Comparison of ENCODE assay signal across 8 cellular contexts in genomic region chr21:41170442-41170841, GRCh38. TPM values are rescaled to one million over a fixed set of nuclear protein-coding genes. Genes with fewer than 3 reads are reported as not detected.
DNase-seq lines count a peak whose midpoint lies in the region; ATAC-seq and TF ChIP-seq lines count a peak whose summit lies in the region.

No MANE protein-coding gene starts in this region.

- no peaks in the 10 kb centered on the region for H3K36me3 ChIP-seq in hepatocyte (replicated peaks; ENCODE audit: insufficient read depth, low read depth)
- H3K36me3 ChIP-seq in thoracic aorta: peaks cover 6% of the 10 kb centered on the region

- no peaks in the 10 kb centered on the region for H3K9me2 ChIP-seq in hepatocyte (replicated peaks; ENCODE audit: insufficient read depth)

- H3K9me3 ChIP-seq in hepatocyte (ENCODE audit: low read depth) (no peaks in the 10 kb centered on the region), thoracic aorta (no peaks in the 10 kb centered on the region)

- H4K20me1 ChIP-seq in hepatocyte (ENCODE audit: insufficient read depth, poor library complexity, severe bottlenecking): peaks cover 3% of the 10 kb centered on the region

- H3K4me1 ChIP-seq in hepatocyte (ENCODE audit: insufficient read depth) (peaks cover 11% of the 10 kb centered on the region), thoracic aorta (ENCODE audit: control insufficient read depth in 1 of 2, low read depth in 2 of 2) (peaks cover 36 to 61% of the 10 kb centered on the region in 2 donors)

- H3K27me3 ChIP-seq in hepatocyte: no peaks in the 10 kb centered on the region
- no peaks in the 10 kb centered on the region for H3K27me3 ChIP-seq in thoracic aorta (replicated peaks; ENCODE audit: insufficient read depth)

- DNase-seq in NCI-H1092 treated with DMSO at 0.1 percent for 48 hours (lab: John Stamatoyannopoulos, UW): peak; percentile 50
- DNase-seq in NCI-H1092 (lab: John Stamatoyannopoulos, UW): no peak
- peak; percentile 21 for DNase-seq in LHCN-M2 (ENCODE audit: low read depth)
- DNase-seq in activated CD4-positive, alpha-beta T cell treated with anti-CD3 and anti-CD28 coated beads, Interleukin-2, amount 50 U/mL, for 48 hours: peak; percentile 10 to 16
- DNase-seq in hepatocyte (ENCODE audit: low spot score): peak; percentile 63
- no peak for DNase-seq in thoracic aorta (ENCODE audit: low spot score)
- no peak for DNase-seq in GDM1 (lab: John Stamatoyannopoulos, UW)

- TF ChIP-seq CTCF in hepatocyte (IDR thresholded peaks at IDR 0.05; ENCODE audit: poor library complexity): peak; percentile 52
- peak; percentile 56 for TF ChIP-seq CTCF in thoracic aorta (IDR thresholded peaks at IDR 0.05)

- no peak overlapping the region for H2AFZ ChIP-seq in hepatocyte

- peak overlapping the region; percentile 99 for H3K4me2 ChIP-seq in hepatocyte

- H3K4me3 ChIP-seq in hepatocyte (no peak overlapping the region), thoracic aorta (peak overlapping the region; percentile 97)

- WGBS in hepatocyte (ENCODE audit: low lambda C conversion rate, missing lambda C conversion rate): 14% methylated on average over 2 of the region's 2 CpGs

- ATAC-seq in thoracic aorta (ENCODE audit: insufficient number of reproducible peaks, low FRiP score, low read depth) (no peak), HG03469 (IDR thresholded peaks at IDR 0.05; ENCODE audit: unreplicated experiment) (no peak)

- peaks cover 28% of the 10 kb centered on the region for H3K79me2 ChIP-seq in hepatocyte

- H3K27ac ChIP-seq in hepatocyte: no peak overlapping the region
- peak overlapping the region in 1 of 2 donors; percentile 65 for H3K27ac ChIP-seq in thoracic aorta

RNA-seq across cellular contexts. Expression of gene BACE2, which starts 2.5 kb away (rescaled TPM):
- total RNA-seq in LHCN-M2 (2014; rRNA removed): 14.4 and 17.4 TPM in 2 replicates
- polyA plus RNA-seq in LHCN-M2 (2012): 37.0 TPM
- 28.4 and 34.6 TPM in 2 replicates for total RNA-seq in hepatocyte
- 35.6 and 37.0 TPM in 2 replicates for polyA plus RNA-seq in hepatocyte
- total RNA-seq in thoracic aorta: 100 to 1,000 TPM in 1 of 2 donors, 10 to 100 TPM in 1; 71.9 to 129 TPM

Comparison
In these comparisons a context has a peak if more than half of its experiments do, and no peak if none do; other contexts are left out.
1. DNase-seq: peak in NCI-H1092 treated with DMSO at 0.1 percent for 48 hours (single experiment), LHCN-M2 (single experiment), activated CD4-positive, alpha-beta T cell treated with anti-CD3 and anti-CD28 coated beads, Interleukin-2, amount 50 U/mL, for 48 hours (2 of 2) and hepatocyte (single experiment); none in NCI-H1092 (single experiment), thoracic aorta (single experiment) and GDM1 (single experiment).